ENCODE assay signal across 1 cellular context in the genomic region with DNA sequence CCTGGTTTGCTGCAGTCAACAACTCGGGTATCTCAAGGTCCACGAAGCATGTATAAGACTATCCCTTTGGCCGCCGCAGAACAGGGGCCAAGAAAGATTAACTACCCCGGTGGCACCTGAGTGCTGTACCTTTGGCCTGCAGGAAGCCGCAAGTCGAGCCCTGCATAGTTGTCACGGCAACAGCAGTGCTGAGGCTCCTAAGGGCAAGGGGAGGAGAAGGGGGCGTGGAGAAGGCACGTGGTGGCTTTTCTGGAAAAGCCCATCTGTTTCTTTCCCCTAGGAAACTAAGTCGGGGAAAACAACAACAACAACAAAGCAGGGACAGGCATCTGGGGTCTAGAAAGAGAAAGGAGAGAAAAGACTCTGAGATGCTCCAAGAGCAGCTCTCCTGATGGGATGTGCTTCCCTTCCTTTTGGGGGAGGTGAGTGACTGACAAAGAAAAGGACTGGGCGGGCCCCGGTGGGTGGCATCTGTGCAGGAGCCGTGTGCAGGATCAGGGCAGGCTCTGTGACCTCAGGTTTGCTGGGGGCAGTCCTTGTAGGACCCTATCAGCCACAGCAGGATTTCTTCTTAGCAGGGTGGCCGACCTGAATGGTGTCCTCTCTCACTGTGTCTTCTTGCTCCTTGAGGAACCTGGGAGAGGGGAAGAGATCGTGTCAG.
TF ChIP-seq lines count a peak whose summit lies in the region.

No MANE protein-coding gene starts in this region.

TF ChIP-seq in H1, 55 proteins besides CTCF, POLR2A, EP300 and RAD21:
- TF ChIP-seq, protein P1, sequence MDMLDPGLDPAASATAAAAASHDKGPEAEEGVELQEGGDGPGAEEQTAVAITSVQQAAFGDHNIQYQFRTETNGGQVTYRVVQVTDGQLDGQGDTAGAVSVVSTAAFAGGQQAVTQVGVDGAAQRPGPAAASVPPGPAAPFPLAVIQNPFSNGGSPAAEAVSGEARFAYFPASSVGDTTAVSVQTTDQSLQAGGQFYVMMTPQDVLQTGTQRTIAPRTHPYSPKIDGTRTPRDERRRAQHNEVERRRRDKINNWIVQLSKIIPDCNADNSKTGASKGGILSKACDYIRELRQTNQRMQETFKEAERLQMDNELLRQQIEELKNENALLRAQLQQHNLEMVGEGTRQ (IDR thresholded peaks at IDR 0.05; ENCODE audit: low read length): peak; percentile 37; the same call in 1 of the 2 replicates
- TF ChIP-seq RXRA (IDR thresholded peaks at IDR 0.05; ENCODE audit: insufficient read depth, low read depth, low read length) (no peak), RFX5 (IDR thresholded peaks at IDR 0.05; ENCODE audit: borderline replicate concordance, low read depth, low read length) (no peak), SIN3A (conservative IDR thresholded peaks at IDR 0.05 in 1 of 2, IDR thresholded peaks at IDR 0.05 in 1 of 2; ENCODE audit: low read depth in 1 of 2, low read length in 2 of 2) (peak in 1 of 2 experiments; percentile 58; a peak in 1 of 4 replicates), KDM5A (IDR thresholded peaks at IDR 0.05; ENCODE audit: low read length) (no peak), SIRT6 (IDR thresholded peaks at IDR 0.05; ENCODE audit: low read length) (no peak), GABPA (IDR thresholded peaks at IDR 0.05; ENCODE audit: borderline replicate concordance, insufficient read depth, low read length) (no peak), EGR1 (IDR thresholded peaks at IDR 0.05; ENCODE audit: borderline replicate concordance, low read depth, low read length) (no peak), RBBP5 (IDR thresholded peaks at IDR 0.05; ENCODE audit: borderline replicate concordance, low read depth, low read length) (no peak), ZNF274 (IDR thresholded peaks at IDR 0.05; ENCODE audit: borderline replicate concordance, extremely low read depth, low read length) (no peak), SP1 (IDR thresholded peaks at IDR 0.05; ENCODE audit: low read depth, low read length) (no peak), KDM4A (IDR thresholded peaks at IDR 0.05; ENCODE audit: low read depth, low read length, severe bottlenecking) (no peak), EZH2 (IDR thresholded peaks at IDR 0.05; ENCODE audit: low read depth, low read length, severe bottlenecking) (no peak)
- TF ChIP-seq, protein P2, sequence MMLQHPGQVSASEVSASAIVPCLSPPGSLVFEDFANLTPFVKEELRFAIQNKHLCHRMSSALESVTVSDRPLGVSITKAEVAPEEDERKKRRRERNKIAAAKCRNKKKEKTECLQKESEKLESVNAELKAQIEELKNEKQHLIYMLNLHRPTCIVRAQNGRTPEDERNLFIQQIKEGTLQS (IDR thresholded peaks at IDR 0.05; ENCODE audit: insufficient read depth, low read depth, low read length): no peak
- TF ChIP-seq, protein P3, sequence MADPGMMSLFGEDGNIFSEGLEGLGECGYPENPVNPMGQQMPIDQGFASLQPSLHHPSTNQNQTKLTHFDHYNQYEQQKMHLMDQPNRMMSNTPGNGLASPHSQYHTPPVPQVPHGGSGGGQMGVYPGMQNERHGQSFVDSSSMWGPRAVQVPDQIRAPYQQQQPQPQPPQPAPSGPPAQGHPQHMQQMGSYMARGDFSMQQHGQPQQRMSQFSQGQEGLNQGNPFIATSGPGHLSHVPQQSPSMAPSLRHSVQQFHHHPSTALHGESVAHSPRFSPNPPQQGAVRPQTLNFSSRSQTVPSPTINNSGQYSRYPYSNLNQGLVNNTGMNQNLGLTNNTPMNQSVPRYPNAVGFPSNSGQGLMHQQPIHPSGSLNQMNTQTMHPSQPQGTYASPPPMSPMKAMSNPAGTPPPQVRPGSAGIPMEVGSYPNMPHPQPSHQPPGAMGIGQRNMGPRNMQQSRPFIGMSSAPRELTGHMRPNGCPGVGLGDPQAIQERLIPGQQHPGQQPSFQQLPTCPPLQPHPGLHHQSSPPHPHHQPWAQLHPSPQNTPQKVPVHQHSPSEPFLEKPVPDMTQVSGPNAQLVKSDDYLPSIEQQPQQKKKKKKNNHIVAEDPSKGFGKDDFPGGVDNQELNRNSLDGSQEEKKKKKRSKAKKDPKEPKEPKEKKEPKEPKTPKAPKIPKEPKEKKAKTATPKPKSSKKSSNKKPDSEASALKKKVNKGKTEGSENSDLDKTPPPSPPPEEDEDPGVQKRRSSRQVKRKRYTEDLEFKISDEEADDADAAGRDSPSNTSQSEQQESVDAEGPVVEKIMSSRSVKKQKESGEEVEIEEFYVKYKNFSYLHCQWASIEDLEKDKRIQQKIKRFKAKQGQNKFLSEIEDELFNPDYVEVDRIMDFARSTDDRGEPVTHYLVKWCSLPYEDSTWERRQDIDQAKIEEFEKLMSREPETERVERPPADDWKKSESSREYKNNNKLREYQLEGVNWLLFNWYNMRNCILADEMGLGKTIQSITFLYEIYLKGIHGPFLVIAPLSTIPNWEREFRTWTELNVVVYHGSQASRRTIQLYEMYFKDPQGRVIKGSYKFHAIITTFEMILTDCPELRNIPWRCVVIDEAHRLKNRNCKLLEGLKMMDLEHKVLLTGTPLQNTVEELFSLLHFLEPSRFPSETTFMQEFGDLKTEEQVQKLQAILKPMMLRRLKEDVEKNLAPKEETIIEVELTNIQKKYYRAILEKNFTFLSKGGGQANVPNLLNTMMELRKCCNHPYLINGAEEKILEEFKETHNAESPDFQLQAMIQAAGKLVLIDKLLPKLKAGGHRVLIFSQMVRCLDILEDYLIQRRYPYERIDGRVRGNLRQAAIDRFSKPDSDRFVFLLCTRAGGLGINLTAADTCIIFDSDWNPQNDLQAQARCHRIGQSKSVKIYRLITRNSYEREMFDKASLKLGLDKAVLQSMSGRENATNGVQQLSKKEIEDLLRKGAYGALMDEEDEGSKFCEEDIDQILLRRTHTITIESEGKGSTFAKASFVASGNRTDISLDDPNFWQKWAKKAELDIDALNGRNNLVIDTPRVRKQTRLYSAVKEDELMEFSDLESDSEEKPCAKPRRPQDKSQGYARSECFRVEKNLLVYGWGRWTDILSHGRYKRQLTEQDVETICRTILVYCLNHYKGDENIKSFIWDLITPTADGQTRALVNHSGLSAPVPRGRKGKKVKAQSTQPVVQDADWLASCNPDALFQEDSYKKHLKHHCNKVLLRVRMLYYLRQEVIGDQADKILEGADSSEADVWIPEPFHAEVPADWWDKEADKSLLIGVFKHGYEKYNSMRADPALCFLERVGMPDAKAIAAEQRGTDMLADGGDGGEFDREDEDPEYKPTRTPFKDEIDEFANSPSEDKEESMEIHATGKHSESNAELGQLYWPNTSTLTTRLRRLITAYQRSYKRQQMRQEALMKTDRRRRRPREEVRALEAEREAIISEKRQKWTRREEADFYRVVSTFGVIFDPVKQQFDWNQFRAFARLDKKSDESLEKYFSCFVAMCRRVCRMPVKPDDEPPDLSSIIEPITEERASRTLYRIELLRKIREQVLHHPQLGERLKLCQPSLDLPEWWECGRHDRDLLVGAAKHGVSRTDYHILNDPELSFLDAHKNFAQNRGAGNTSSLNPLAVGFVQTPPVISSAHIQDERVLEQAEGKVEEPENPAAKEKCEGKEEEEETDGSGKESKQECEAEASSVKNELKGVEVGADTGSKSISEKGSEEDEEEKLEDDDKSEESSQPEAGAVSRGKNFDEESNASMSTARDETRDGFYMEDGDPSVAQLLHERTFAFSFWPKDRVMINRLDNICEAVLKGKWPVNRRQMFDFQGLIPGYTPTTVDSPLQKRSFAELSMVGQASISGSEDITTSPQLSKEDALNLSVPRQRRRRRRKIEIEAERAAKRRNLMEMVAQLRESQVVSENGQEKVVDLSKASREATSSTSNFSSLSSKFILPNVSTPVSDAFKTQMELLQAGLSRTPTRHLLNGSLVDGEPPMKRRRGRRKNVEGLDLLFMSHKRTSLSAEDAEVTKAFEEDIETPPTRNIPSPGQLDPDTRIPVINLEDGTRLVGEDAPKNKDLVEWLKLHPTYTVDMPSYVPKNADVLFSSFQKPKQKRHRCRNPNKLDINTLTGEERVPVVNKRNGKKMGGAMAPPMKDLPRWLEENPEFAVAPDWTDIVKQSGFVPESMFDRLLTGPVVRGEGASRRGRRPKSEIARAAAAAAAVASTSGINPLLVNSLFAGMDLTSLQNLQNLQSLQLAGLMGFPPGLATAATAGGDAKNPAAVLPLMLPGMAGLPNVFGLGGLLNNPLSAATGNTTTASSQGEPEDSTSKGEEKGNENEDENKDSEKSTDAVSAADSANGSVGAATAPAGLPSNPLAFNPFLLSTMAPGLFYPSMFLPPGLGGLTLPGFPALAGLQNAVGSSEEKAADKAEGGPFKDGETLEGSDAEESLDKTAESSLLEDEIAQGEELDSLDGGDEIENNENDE (IDR thresholded peaks at IDR 0.05; ENCODE audit: insufficient replicate concordance, low read length): no peak
- TF ChIP-seq, protein P4, sequence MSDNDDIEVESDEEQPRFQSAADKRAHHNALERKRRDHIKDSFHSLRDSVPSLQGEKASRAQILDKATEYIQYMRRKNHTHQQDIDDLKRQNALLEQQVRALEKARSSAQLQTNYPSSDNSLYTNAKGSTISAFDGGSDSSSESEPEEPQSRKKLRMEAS (IDR thresholded peaks at IDR 0.05): peak; percentile 74
